Comparison of ENCODE assay signal across 1 cellular context in the genomic region with DNA sequence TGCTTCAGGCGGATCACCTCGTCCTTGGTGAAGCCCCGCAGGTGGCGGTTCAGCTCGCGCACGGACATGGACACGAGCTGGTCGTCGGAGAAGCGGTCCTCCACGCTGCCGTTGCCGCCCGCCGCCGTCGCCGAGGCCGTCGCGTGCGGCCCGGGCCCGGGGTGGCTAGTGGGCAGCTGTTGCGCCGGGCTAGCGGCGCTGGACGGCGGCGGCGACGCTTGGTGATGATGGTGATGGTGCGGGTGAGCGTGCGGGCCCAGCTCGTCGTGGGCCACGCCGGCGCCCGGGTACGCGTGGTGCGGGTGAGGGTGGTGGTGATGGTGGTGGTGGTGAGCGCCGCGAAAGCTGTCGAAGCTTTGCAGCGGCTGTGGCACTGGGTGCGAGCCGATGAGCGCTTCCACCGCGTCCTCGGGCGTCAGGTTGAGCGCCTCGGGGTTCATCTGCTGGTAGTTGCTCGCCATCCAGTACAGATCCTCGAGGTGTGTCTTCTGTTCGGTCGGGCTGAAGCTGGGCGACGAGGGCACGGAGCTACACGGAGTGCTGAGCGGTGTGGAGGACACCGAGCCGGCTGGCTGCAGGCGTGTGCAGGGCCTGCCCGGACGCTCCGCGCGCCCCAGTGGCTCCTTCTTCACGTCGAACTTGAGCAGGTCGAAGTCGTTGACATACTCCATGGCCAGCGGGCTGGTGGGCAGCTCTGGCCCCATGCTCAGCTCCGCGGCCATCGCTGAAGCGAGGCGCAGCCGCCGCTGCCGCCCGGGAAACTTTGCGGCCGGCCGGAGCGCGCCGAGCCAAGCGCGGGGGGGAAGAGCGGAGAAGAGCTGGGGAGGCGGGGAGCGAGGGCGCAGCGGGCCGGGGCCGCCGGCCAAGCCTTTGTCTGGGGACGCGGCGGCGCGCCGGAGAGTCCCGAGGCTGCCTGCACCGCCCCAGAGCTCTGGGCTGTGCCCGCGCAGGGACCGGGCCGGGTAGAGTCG.
A peak's percentile ranks its signal among the peaks of the same experiment; 100 is the strongest.
TF ChIP-seq lines count a peak whose summit lies in the region.

No MANE protein-coding gene starts in this region.

TF ChIP-seq in HepG2, 621 proteins besides CTCF, POLR2A, EP300 and RAD21 (continued from another document and continues in another):
- TF ChIP-seq, protein P1, sequence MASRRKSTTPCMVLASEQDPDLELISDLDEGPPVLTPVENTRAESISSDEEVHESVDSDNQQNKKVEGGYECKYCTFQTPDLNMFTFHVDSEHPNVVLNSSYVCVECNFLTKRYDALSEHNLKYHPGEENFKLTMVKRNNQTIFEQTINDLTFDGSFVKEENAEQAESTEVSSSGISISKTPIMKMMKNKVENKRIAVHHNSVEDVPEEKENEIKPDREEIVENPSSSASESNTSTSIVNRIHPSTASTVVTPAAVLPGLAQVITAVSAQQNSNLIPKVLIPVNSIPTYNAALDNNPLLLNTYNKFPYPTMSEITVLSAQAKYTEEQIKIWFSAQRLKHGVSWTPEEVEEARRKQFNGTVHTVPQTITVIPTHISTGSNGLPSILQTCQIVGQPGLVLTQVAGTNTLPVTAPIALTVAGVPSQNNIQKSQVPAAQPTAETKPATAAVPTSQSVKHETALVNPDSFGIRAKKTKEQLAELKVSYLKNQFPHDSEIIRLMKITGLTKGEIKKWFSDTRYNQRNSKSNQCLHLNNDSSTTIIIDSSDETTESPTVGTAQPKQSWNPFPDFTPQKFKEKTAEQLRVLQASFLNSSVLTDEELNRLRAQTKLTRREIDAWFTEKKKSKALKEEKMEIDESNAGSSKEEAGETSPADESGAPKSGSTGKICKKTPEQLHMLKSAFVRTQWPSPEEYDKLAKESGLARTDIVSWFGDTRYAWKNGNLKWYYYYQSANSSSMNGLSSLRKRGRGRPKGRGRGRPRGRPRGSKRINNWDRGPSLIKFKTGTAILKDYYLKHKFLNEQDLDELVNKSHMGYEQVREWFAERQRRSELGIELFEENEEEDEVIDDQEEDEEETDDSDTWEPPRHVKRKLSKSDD (CRISPR knock-in tag; IDR thresholded peaks at IDR 0.05; ENCODE audit: low read depth): peak; percentile 51; the same call in 1 of the 2 replicates
- no peak for TF ChIP-seq SMAD1 (CRISPR knock-in tag; IDR thresholded peaks at IDR 0.05; ENCODE audit: borderline replicate concordance, low read depth)
- TF ChIP-seq, protein P2, sequence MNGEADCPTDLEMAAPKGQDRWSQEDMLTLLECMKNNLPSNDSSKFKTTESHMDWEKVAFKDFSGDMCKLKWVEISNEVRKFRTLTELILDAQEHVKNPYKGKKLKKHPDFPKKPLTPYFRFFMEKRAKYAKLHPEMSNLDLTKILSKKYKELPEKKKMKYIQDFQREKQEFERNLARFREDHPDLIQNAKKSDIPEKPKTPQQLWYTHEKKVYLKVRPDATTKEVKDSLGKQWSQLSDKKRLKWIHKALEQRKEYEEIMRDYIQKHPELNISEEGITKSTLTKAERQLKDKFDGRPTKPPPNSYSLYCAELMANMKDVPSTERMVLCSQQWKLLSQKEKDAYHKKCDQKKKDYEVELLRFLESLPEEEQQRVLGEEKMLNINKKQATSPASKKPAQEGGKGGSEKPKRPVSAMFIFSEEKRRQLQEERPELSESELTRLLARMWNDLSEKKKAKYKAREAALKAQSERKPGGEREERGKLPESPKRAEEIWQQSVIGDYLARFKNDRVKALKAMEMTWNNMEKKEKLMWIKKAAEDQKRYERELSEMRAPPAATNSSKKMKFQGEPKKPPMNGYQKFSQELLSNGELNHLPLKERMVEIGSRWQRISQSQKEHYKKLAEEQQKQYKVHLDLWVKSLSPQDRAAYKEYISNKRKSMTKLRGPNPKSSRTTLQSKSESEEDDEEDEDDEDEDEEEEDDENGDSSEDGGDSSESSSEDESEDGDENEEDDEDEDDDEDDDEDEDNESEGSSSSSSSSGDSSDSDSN (CRISPR knock-in tag; IDR thresholded peaks at IDR 0.05): no peak; the same call in 1 of the 2 replicates
- peak; percentile 17 for TF ChIP-seq RBM39 (IDR thresholded peaks at IDR 0.05; ENCODE audit: low read depth, low read length, poor library complexity, severe bottlenecking)
- TF ChIP-seq ARNT2 (CRISPR knock-in tag; IDR thresholded peaks at IDR 0.05; ENCODE audit: low read depth): no peak
- TF ChIP-seq, protein P3, sequence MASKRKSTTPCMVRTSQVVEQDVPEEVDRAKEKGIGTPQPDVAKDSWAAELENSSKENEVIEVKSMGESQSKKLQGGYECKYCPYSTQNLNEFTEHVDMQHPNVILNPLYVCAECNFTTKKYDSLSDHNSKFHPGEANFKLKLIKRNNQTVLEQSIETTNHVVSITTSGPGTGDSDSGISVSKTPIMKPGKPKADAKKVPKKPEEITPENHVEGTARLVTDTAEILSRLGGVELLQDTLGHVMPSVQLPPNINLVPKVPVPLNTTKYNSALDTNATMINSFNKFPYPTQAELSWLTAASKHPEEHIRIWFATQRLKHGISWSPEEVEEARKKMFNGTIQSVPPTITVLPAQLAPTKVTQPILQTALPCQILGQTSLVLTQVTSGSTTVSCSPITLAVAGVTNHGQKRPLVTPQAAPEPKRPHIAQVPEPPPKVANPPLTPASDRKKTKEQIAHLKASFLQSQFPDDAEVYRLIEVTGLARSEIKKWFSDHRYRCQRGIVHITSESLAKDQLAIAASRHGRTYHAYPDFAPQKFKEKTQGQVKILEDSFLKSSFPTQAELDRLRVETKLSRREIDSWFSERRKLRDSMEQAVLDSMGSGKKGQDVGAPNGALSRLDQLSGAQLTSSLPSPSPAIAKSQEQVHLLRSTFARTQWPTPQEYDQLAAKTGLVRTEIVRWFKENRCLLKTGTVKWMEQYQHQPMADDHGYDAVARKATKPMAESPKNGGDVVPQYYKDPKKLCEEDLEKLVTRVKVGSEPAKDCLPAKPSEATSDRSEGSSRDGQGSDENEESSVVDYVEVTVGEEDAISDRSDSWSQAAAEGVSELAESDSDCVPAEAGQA (IDR thresholded peaks at IDR 0.05; ENCODE audit: low read depth): no peak
- TF ChIP-seq, protein P3 (CRISPR knock-in tag; IDR thresholded peaks at IDR 0.05; ENCODE audit: borderline replicate concordance): peak; percentile 67; the same call in 1 of the 2 replicates
- no peak for TF ChIP-seq RXRB (CRISPR knock-in tag; IDR thresholded peaks at IDR 0.05; ENCODE audit: borderline replicate concordance)
- TF ChIP-seq, protein P4, sequence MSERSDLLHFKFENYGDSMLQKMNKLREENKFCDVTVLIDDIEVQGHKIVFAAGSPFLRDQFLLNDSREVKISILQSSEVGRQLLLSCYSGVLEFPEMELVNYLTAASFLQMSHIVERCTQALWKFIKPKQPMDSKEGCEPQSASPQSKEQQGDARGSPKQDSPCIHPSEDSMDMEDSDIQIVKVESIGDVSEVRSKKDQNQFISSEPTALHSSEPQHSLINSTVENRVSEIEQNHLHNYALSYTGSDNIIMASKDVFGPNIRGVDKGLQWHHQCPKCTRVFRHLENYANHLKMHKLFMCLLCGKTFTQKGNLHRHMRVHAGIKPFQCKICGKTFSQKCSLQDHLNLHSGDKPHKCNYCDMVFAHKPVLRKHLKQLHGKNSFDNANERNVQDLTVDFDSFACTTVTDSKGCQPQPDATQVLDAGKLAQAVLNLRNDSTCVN (CRISPR knock-in tag; IDR thresholded peaks at IDR 0.05; ENCODE audit: borderline replicate concordance): no peak
- no peak for TF ChIP-seq SP140L (CRISPR knock-in tag; IDR thresholded peaks at IDR 0.05; ENCODE audit: borderline replicate concordance)
- peak; percentile 69; the same call in 1 of the 2 replicates for TF ChIP-seq MTF1 (CRISPR knock-in tag; IDR thresholded peaks at IDR 0.05)
- TF ChIP-seq ZNF773 (CRISPR knock-in tag; IDR thresholded peaks at IDR 0.05; ENCODE audit: borderline replicate concordance): 0 out of 2 replicates have a peak, but pooled peaks have one; percentile 57
- TF ChIP-seq BRCA1 (CRISPR knock-in tag; IDR thresholded peaks at IDR 0.05): 0 out of 2 replicates have a peak, but pooled peaks have one; percentile 59
- TF ChIP-seq ATF1 (CRISPR knock-in tag; IDR thresholded peaks at IDR 0.05): no peak
- TF ChIP-seq ZSCAN29 (CRISPR knock-in tag; conservative IDR thresholded peaks at IDR 0.05): no peak
- TF ChIP-seq, protein P5, sequence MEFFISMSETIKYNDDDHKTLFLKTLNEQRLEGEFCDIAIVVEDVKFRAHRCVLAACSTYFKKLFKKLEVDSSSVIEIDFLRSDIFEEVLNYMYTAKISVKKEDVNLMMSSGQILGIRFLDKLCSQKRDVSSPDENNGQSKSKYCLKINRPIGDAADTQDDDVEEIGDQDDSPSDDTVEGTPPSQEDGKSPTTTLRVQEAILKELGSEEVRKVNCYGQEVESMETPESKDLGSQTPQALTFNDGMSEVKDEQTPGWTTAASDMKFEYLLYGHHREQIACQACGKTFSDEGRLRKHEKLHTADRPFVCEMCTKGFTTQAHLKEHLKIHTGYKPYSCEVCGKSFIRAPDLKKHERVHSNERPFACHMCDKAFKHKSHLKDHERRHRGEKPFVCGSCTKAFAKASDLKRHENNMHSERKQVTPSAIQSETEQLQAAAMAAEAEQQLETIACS (CRISPR knock-in tag; IDR thresholded peaks at IDR 0.05): peak; percentile 63
- TF ChIP-seq ZNF672 (CRISPR knock-in tag; IDR thresholded peaks at IDR 0.05): 0 out of 2 replicates have a peak, but pooled peaks have one; percentile 47
- no peak for TF ChIP-seq NFYB (CRISPR knock-in tag; IDR thresholded peaks at IDR 0.05)
- no peak for TF ChIP-seq ZNF616 (CRISPR knock-in tag; IDR thresholded peaks at IDR 0.05; ENCODE audit: low read depth)
- TF ChIP-seq MED8 (CRISPR knock-in tag; IDR thresholded peaks at IDR 0.05; ENCODE audit: insufficient replicate concordance): no peak
- no peak for TF ChIP-seq GZF1 (CRISPR knock-in tag; IDR thresholded peaks at IDR 0.05)
- TF ChIP-seq, protein P6, sequence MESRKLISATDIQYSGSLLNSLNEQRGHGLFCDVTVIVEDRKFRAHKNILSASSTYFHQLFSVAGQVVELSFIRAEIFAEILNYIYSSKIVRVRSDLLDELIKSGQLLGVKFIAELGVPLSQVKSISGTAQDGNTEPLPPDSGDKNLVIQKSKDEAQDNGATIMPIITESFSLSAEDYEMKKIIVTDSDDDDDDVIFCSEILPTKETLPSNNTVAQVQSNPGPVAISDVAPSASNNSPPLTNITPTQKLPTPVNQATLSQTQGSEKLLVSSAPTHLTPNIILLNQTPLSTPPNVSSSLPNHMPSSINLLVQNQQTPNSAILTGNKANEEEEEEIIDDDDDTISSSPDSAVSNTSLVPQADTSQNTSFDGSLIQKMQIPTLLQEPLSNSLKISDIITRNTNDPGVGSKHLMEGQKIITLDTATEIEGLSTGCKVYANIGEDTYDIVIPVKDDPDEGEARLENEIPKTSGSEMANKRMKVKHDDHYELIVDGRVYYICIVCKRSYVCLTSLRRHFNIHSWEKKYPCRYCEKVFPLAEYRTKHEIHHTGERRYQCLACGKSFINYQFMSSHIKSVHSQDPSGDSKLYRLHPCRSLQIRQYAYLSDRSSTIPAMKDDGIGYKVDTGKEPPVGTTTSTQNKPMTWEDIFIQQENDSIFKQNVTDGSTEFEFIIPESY (CRISPR knock-in tag; IDR thresholded peaks at IDR 0.05): peak; percentile 60; the same call in 1 of the 2 replicates
- TF ChIP-seq ZNF354B (CRISPR knock-in tag; IDR thresholded peaks at IDR 0.05): no peak
- TF ChIP-seq, protein P7, sequence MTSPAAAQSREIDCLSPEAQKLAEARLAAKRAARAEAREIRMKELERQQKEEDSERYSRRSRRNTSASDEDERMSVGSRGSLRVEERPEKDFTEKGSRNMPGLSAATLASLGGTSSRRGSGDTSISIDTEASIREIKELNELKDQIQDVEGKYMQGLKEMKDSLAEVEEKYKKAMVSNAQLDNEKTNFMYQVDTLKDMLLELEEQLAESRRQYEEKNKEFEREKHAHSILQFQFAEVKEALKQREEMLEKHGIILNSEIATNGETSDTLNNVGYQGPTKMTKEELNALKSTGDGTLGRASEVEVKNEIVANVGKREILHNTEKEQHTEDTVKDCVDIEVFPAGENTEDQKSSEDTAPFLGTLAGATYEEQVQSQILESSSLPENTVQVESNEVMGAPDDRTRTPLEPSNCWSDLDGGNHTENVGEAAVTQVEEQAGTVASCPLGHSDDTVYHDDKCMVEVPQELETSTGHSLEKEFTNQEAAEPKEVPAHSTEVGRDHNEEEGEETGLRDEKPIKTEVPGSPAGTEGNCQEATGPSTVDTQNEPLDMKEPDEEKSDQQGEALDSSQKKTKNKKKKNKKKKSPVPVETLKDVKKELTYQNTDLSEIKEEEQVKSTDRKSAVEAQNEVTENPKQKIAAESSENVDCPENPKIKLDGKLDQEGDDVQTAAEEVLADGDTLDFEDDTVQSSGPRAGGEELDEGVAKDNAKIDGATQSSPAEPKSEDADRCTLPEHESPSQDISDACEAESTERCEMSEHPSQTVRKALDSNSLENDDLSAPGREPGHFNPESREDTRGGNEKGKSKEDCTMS (CRISPR knock-in tag; conservative IDR thresholded peaks at IDR 0.05): no peak
- TF ChIP-seq ZBTB38 (CRISPR knock-in tag; IDR thresholded peaks at IDR 0.05): peak; percentile 11; the same call in 1 of the 2 replicates
- TF ChIP-seq, protein P8, sequence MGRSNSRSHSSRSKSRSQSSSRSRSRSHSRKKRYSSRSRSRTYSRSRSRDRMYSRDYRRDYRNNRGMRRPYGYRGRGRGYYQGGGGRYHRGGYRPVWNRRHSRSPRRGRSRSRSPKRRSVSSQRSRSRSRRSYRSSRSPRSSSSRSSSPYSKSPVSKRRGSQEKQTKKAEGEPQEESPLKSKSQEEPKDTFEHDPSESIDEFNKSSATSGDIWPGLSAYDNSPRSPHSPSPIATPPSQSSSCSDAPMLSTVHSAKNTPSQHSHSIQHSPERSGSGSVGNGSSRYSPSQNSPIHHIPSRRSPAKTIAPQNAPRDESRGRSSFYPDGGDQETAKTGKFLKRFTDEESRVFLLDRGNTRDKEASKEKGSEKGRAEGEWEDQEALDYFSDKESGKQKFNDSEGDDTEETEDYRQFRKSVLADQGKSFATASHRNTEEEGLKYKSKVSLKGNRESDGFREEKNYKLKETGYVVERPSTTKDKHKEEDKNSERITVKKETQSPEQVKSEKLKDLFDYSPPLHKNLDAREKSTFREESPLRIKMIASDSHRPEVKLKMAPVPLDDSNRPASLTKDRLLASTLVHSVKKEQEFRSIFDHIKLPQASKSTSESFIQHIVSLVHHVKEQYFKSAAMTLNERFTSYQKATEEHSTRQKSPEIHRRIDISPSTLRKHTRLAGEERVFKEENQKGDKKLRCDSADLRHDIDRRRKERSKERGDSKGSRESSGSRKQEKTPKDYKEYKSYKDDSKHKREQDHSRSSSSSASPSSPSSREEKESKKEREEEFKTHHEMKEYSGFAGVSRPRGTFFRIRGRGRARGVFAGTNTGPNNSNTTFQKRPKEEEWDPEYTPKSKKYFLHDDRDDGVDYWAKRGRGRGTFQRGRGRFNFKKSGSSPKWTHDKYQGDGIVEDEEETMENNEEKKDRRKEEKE (IDR thresholded peaks at IDR 0.05): no peak
- 0 out of 2 replicates have a peak, but pooled peaks have one; percentile 29 for TF ChIP-seq ZFAT (CRISPR knock-in tag; conservative IDR thresholded peaks at IDR 0.05)
- TF ChIP-seq YEATS4 (CRISPR knock-in tag; IDR thresholded peaks at IDR 0.05; ENCODE audit: borderline replicate concordance): peak; percentile 54
